Comparison of ENCODE assay signal across 1 cellular context in the genomic region with DNA sequence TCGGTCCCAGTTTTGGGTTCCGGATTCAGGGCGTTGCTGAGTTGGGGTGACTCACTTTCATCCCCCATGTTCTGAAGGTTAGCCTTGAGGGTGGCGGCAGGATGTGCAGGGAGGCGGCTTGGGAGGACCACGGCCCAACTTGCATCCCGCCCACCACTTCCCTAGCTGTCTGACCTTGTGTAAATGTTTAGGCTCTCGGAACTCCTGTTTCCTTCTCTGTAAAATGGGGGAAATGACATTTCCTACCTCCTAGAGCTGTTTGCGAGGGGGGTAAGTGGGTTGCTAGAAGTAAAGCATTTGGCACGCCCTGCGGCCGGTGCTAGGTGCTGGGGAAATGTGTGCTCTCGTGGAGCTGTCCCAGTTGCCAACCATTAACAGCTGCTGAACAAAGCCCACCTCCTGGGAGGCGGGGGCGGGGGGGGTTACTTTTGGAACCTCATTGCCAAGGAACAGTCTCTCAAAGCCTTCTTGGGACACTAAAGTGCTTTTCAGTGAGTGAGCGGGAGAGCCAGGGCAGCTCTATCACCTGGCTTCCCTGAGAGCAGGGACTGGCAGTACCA.
TF ChIP-seq lines count a peak whose summit lies in the region.

No MANE protein-coding gene starts in this region.

TF ChIP-seq in A549, 52 proteins besides CTCF, POLR2A, EP300 and RAD21:
- TF ChIP-seq NR3C1 (IDR thresholded peaks at IDR 0.05), result no peak
